20 cellular contexts compared by ENCODE assay signal in genomic region chr6:14120556-14120955, GRCh38. TPM values are rescaled to one million over a fixed set of nuclear protein-coding genes. Genes with fewer than 3 reads are reported as not detected.
A peak's percentile ranks its signal among the peaks of the same experiment; 100 is the strongest.
DNase-seq lines count a peak whose midpoint lies in the region; ATAC-seq, FAIRE-seq and TF ChIP-seq lines count a peak whose summit lies in the region.
"Had no signal": no experiment of that assay in that cellular context is flagged by ENCODE, and none has a peak within 500 bp of the region (broad histone marks: within the 10 kb centered on the region; RNA-seq: fewer than 3 reads in every experiment).

No MANE protein-coding gene starts in this region.

- no peak for DNase-seq in activated CD4-positive, alpha-beta T cell treated with anti-CD3 and anti-CD28 coated beads, Interleukin-2, amount 10 ng/mL, durations not matched to agents 24 days and 14 days
- no peak for DNase-seq in activated CD4-positive, alpha-beta T cell treated with anti-CD3 and anti-CD28 coated beads, Interleukin-2, amount 50 U/mL, for 4 hours
- no peak for DNase-seq in GM12865 (ENCODE audit: low read depth)
- no peak for DNase-seq in activated naive CD8-positive, alpha-beta T cell treated with anti-CD3 and anti-CD28 coated beads, Interleukin-2, amount 10 ng/mL, durations not matched to agents 7 days and 5 days
- DNase-seq in stimulated activated effector memory CD8-positive, alpha-beta T cell treated with anti-CD3 and anti-CD28 coated beads, Interleukin-12 subunit alpha, Interleukin-12 subunit beta, amount 100 ng/mL, for 72 hours (ENCODE audit: low spot score in 2 of 2), result no peak
- DNase-seq in neural progenitor cell (ENCODE audit: low spot score), result no peak
- no peak for DNase-seq in small intestine
- DNase-seq in NCI-H2171 (lab: John Stamatoyannopoulos, UW), result no peak
- DNase-seq: activated naive CD4-positive, alpha-beta T cell; CD8-positive, alpha-beta T cell; DMS79; foreskin melanocyte; mammary epithelial cell; naive thymus-derived CD4-positive, alpha-beta T cell; NCI-H1694 treated with DMSO at 0.1 percent for 48 hours; NK-92 treated with Interleukin-12 subunit alpha and Interleukin-12 subunit beta, amount 100 ng/mL, for 24 hours; stimulated activated CD4-positive, alpha-beta T cell treated with anti-CD3 and anti-CD28 coated beads, Interleukin-4, amount 100 ng/mL, for 1 hour had no signal

- intact Hi-C loops in activated CD4-positive, alpha-beta T cell treated with anti-CD3 and anti-CD28 coated beads, Interleukin-2, amount 10 ng/mL, durations not matched to agents 24 days and 14 days (cut with micrococcal nuclease), result loop anchor here (2.0 to 10.0 kb wide), 2 partner anchors 1128 to 1504 kb away; no protein-coding TSS in a partner anchor

- H3K27ac ChIP-seq in neural progenitor cell (no peak overlapping the region), small intestine (ENCODE audit: low read depth in 1 of 2, low read length in 1 of 2) (no peak overlapping the region)

- no peak for TF ChIP-seq CTCF in GM12865 (IDR thresholded peaks at IDR 0.05; ENCODE audit: insufficient read depth, low read depth, low read length, missing control alignments)
- TF ChIP-seq CTCF in neural progenitor cell (IDR thresholded peaks at IDR 0.05), result no peak

- WGBS in small intestine, 3 donors, result 83 to 100% (median 86%) methylated on average over 1 of the region's 1 CpG

- H3K9me3 Mint-ChIP-seq in activated CD4-positive, alpha-beta T cell treated with anti-CD3 and anti-CD28 coated beads, Interleukin-2, amount 10 ng/mL, durations not matched to agents 24 days and 14 days, result peaks cover 4% of the 10 kb centered on the region
- H3K9me3 Mint-ChIP-seq in activated naive CD8-positive, alpha-beta T cell treated with anti-CD3 and anti-CD28 coated beads, Interleukin-2, amount 10 ng/mL, durations not matched to agents 7 days and 5 days, result peaks cover 2% of the 10 kb centered on the region
- H3K9me3 Mint-ChIP-seq in stimulated activated effector memory CD8-positive, alpha-beta T cell treated with anti-CD3 and anti-CD28 coated beads, Interleukin-12 subunit alpha, Interleukin-12 subunit beta, amount 100 ng/mL, for 72 hours, result no peaks in the 10 kb centered on the region
- H3K9me3 Mint-ChIP-seq in neural progenitor cell, result no peaks in the 10 kb centered on the region
- H3K9me3 Mint-ChIP-seq: CD8-positive, alpha-beta T cell; naive thymus-derived CD4-positive, alpha-beta T cell had no signal

- H2AFZ ChIP-seq in neural progenitor cell (replicated peaks), result no peak overlapping the region

- peaks cover 16% of the 10 kb centered on the region for H3F3A ChIP-seq in neural progenitor cell (ENCODE audit: low read depth)

- H3K36me3 ChIP-seq in neural progenitor cell, result no peaks in the 10 kb centered on the region
- no peaks in the 10 kb centered on the region for H3K36me3 ChIP-seq in small intestine (ENCODE audit: control insufficient read depth in 2 of 2, insufficient read depth in 2 of 2, low read length in 2 of 2)

- H3K4me2 ChIP-seq in neural progenitor cell, result no peak overlapping the region

- H3K4me1 Mint-ChIP-seq in activated CD4-positive, alpha-beta T cell treated with anti-CD3 and anti-CD28 coated beads, Interleukin-2, amount 10 ng/mL, durations not matched to agents 24 days and 14 days, result peaks cover 56% of the 10 kb centered on the region
- H3K4me1 Mint-ChIP-seq in activated naive CD8-positive, alpha-beta T cell treated with anti-CD3 and anti-CD28 coated beads, Interleukin-2, amount 10 ng/mL, durations not matched to agents 7 days and 5 days, result peaks cover 37% of the 10 kb centered on the region
- peaks cover 58% of the 10 kb centered on the region for H3K4me1 Mint-ChIP-seq in stimulated activated effector memory CD8-positive, alpha-beta T cell treated with anti-CD3 and anti-CD28 coated beads, Interleukin-12 subunit alpha, Interleukin-12 subunit beta, amount 100 ng/mL, for 72 hours
- peaks cover 9% of the 10 kb centered on the region for H3K4me1 Mint-ChIP-seq in neural progenitor cell

- no peak overlapping the region for H3K9ac ChIP-seq in neural progenitor cell

- peaks cover 4% of the 10 kb centered on the region for H3K4me1 ChIP-seq in neural progenitor cell
- H3K4me1 ChIP-seq in small intestine (ENCODE audit: control insufficient read depth in 2 of 2, insufficient read depth in 1 of 2, low read depth in 1 of 2, low read length in 1 of 2), result no peaks in the 10 kb centered on the region

- H3K27me3 Mint-ChIP-seq in activated CD4-positive, alpha-beta T cell treated with anti-CD3 and anti-CD28 coated beads, Interleukin-2, amount 10 ng/mL, durations not matched to agents 24 days and 14 days, result peaks cover 1% of the 10 kb centered on the region
- H3K27me3 Mint-ChIP-seq in activated naive CD8-positive, alpha-beta T cell treated with anti-CD3 and anti-CD28 coated beads, Interleukin-2, amount 10 ng/mL, durations not matched to agents 7 days and 5 days, result no peaks in the 10 kb centered on the region
- H3K27me3 Mint-ChIP-seq in neural progenitor cell (ENCODE audit: insufficient read depth, low read depth), result peaks cover 10% of the 10 kb centered on the region

- H3K4me3 ChIP-seq in GM12865 (ENCODE audit: low read depth, low read length), result peak overlapping the region; percentile 25
- no peak overlapping the region for H3K4me3 ChIP-seq in neural progenitor cell
- no peak overlapping the region for H3K4me3 ChIP-seq in small intestine (ENCODE audit: low read depth in 1 of 2, low read length in 2 of 2)

- peak overlapping the region; percentile 89 for H3K4me3 Mint-ChIP-seq in activated CD4-positive, alpha-beta T cell treated with anti-CD3 and anti-CD28 coated beads, Interleukin-2, amount 10 ng/mL, durations not matched to agents 24 days and 14 days
- peak overlapping the region; percentile 12 for H3K4me3 Mint-ChIP-seq in activated naive CD8-positive, alpha-beta T cell treated with anti-CD3 and anti-CD28 coated beads, Interleukin-2, amount 10 ng/mL, durations not matched to agents 7 days and 5 days
- H3K4me3 Mint-ChIP-seq in stimulated activated effector memory CD8-positive, alpha-beta T cell treated with anti-CD3 and anti-CD28 coated beads, Interleukin-12 subunit alpha, Interleukin-12 subunit beta, amount 100 ng/mL, for 72 hours, result peak overlapping the region; percentile 98
- no peak overlapping the region for H3K4me3 Mint-ChIP-seq in neural progenitor cell
- H3K4me3 Mint-ChIP-seq: CD8-positive, alpha-beta T cell had no signal

- FAIRE-seq in small intestine (lab: Jason Lieb, UNC), result no peak
- FAIRE-seq: endometrium, H54, HepG2 had no signal

- H3K36me3 Mint-ChIP-seq in activated CD4-positive, alpha-beta T cell treated with anti-CD3 and anti-CD28 coated beads, Interleukin-2, amount 10 ng/mL, durations not matched to agents 24 days and 14 days (ENCODE audit: low read depth), result peaks cover 65% of the 10 kb centered on the region
- H3K36me3 Mint-ChIP-seq in activated naive CD8-positive, alpha-beta T cell treated with anti-CD3 and anti-CD28 coated beads, Interleukin-2, amount 10 ng/mL, durations not matched to agents 7 days and 5 days, result peaks cover 37% of the 10 kb centered on the region
- peaks cover 80% of the 10 kb centered on the region for H3K36me3 Mint-ChIP-seq in stimulated activated effector memory CD8-positive, alpha-beta T cell treated with anti-CD3 and anti-CD28 coated beads, Interleukin-12 subunit alpha, Interleukin-12 subunit beta, amount 100 ng/mL, for 72 hours
- peaks cover 2% of the 10 kb centered on the region for H3K36me3 Mint-ChIP-seq in neural progenitor cell

- no peaks in the 10 kb centered on the region for H3K79me2 ChIP-seq in neural progenitor cell (ENCODE audit: low read depth)

- H3K9me3 ChIP-seq in neural progenitor cell (ENCODE audit: low read depth), result no peaks in the 10 kb centered on the region
- H3K9me3 ChIP-seq in small intestine (ENCODE audit: control insufficient read depth, low read depth), result no peaks in the 10 kb centered on the region

- H3K27me3 ChIP-seq in neural progenitor cell, result peaks cover 34% of the 10 kb centered on the region
- H3K27me3 ChIP-seq in small intestine (ENCODE audit: control insufficient read depth in 2 of 2, insufficient read depth in 2 of 2, low read length in 2 of 2), result no peaks in the 10 kb centered on the region

- ATAC-seq in activated naive CD8-positive, alpha-beta T cell treated with anti-CD3 and anti-CD28 coated beads, Interleukin-2, amount 10 ng/mL, durations not matched to agents 7 days and 5 days (ENCODE audit: low read depth), result no peak
- no peak for ATAC-seq in stimulated activated effector memory CD8-positive, alpha-beta T cell treated with anti-CD3 and anti-CD28 coated beads, Interleukin-12 subunit alpha, Interleukin-12 subunit beta, amount 100 ng/mL, for 72 hours
- ATAC-seq: CD8-positive, alpha-beta T cell; HepG2; naive thymus-derived CD4-positive, alpha-beta T cell had no signal

- H3K27ac Mint-ChIP-seq in activated CD4-positive, alpha-beta T cell treated with anti-CD3 and anti-CD28 coated beads, Interleukin-2, amount 10 ng/mL, durations not matched to agents 24 days and 14 days, result peak overlapping the region; percentile 13
- peak overlapping the region; percentile 21 for H3K27ac Mint-ChIP-seq in activated naive CD8-positive, alpha-beta T cell treated with anti-CD3 and anti-CD28 coated beads, Interleukin-2, amount 10 ng/mL, durations not matched to agents 7 days and 5 days
- H3K27ac Mint-ChIP-seq in stimulated activated effector memory CD8-positive, alpha-beta T cell treated with anti-CD3 and anti-CD28 coated beads, Interleukin-12 subunit alpha, Interleukin-12 subunit beta, amount 100 ng/mL, for 72 hours, result no peak overlapping the region
- no peak overlapping the region for H3K27ac Mint-ChIP-seq in neural progenitor cell
- H3K27ac Mint-ChIP-seq: CD8-positive, alpha-beta T cell had no signal

- POLR2A ChIA-PET in activated naive CD8-positive, alpha-beta T cell treated with anti-CD3 and anti-CD28 coated beads, Interleukin-2, amount 10 ng/mL, durations not matched to agents 7 days and 5 days (lab: Charles Lee), result no interaction called here

- H4K20me1 ChIP-seq in neural progenitor cell (ENCODE audit: low read depth), result no peaks in the 10 kb centered on the region

RNA-seq across cellular contexts. Expression of gene CD83, which starts 3.0 kb away (rescaled TPM):
- total RNA-seq in activated CD4-positive, alpha-beta T cell treated with anti-CD3 and anti-CD28 coated beads, Interleukin-2, amount 10 ng/mL, durations not matched to agents 24 days and 14 days, result 80.2 and 84.8 TPM in 2 replicates
- 10 to 100 TPM; 10.5 to 11.5 TPM for total RNA-seq in activated naive CD8-positive, alpha-beta T cell treated with anti-CD3 and anti-CD28 coated beads, Interleukin-2, amount 10 ng/mL, durations not matched to agents 7 days and 5 days
- 0.80 and 1.5 TPM in 2 replicates for total RNA-seq in neural progenitor cell (ENCODE audit: low replicate concordance)
- 1 to 10 TPM in 1 of 3 donors, under 1 TPM in 2; 0.45 to 1.9 (median 0.54) TPM for polyA plus RNA-seq in small intestine

Comparison
In these comparisons a context has a peak if more than half of its experiments do, and no peak if none do; other contexts are left out.
1. H3K27ac Mint-ChIP-seq: peak in activated CD4-positive, alpha-beta T cell treated with anti-CD3 and anti-CD28 coated beads, Interleukin-2, amount 10 ng/mL, durations not matched to agents 24 days and 14 days (single experiment) and activated naive CD8-positive, alpha-beta T cell treated with anti-CD3 and anti-CD28 coated beads, Interleukin-2, amount 10 ng/mL, durations not matched to agents 7 days and 5 days (single experiment); none in stimulated activated effector memory CD8-positive, alpha-beta T cell treated with anti-CD3 and anti-CD28 coated beads, Interleukin-12 subunit alpha, Interleukin-12 subunit beta, amount 100 ng/mL, for 72 hours (single experiment) and neural progenitor cell (single experiment).